ENCODE assay signal across 10 cellular contexts in the genomic region with DNA sequence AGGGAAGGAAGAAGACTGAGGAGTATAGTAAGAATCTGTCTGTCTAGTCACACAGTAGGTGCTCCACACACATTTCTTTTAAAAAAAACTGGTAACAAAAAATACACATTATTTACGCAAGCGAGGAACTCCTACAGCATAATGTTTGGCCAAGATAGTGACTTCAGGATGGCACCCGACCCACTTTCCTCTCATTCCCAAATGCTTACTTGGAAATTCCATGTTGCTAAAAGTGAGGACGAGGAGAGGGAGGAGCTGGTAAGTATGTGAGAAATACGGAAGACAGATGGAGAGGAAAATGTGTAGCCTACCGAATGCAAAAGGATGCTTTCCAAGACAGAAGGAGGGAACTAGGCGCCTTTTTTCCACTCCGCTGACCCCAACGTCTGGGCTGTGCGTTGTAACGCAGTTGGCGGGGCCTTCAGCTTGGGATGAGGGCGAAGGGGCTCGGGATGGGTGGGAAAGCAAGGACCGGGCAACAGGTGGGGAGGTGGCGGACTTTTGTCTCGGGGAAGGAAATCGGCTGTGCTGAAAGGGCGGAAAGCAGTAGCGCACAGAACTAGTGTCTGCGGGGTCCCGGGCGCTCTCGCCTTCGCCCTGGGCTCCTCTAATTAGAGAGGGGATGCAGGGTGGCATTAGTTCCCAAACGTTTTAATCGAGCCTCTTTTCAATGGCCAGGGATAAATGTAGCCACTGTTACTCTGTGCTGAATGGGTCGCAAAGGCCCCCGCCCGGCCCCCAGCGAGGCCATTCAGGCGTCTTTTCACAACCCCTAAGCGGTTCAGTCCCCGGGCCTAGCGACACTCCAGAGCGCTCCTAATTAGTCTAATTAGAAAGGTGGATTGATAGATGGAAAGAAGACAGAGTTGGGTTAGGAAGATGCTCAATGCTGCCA. TPM values are rescaled to one million over a fixed set of nuclear protein-coding genes. Genes with fewer than 3 reads are reported as not detected.
DNase-seq lines count a peak whose midpoint lies in the region; ATAC-seq and TF ChIP-seq lines count a peak whose summit lies in the region.
"Had no signal": no experiment of that assay in that cellular context is flagged by ENCODE, and none has a peak within 500 bp of the region (broad histone marks: within the 10 kb centered on the region; RNA-seq: fewer than 3 reads in every experiment).

No MANE protein-coding gene starts in this region.

- peak overlapping the region; percentile 23 for H3K4me2 ChIP-seq in H9 (ENCODE audit: insufficient read depth, insufficient read length, low read length)

- H4K20me1 ChIP-seq in H9 (ENCODE audit: control insufficient read depth, insufficient read depth, insufficient read length) = no peaks in the 10 kb centered on the region

- no peaks in the 10 kb centered on the region for H3K79me2 ChIP-seq in H9 (ENCODE audit: insufficient read depth, low read length)

- no CpG with 5 or more reads among the region's 36 CpGs for WGBS in H9 (ENCODE audit: extremely low coverage, insufficient read length, low lambda C conversion rate)

- ATAC-seq in naive thymus-derived CD4-positive, alpha-beta T cell = no peak

- no peak overlapping the region for H2BK20ac ChIP-seq in H9 (ENCODE audit: low read depth, low read length, poor library complexity, severe bottlenecking)

- H3K4me1 ChIP-seq in H9 (ENCODE audit: insufficient read depth, low read length) = no peaks in the 10 kb centered on the region
- H3K4me1 ChIP-seq in naive thymus-derived CD4-positive, alpha-beta T cell (ENCODE audit: control insufficient read depth in 2 of 2, insufficient read depth in 2 of 2, low read length in 2 of 2) = peaks cover 0 to 3% of the 10 kb centered on the region in 2 donors

- CTCF ChIA-PET in AG04450 (lab: Charles Lee) = interaction anchor here (0.6 to 1.2 kb wide), 2 partner anchors 10 to 11 kb away, joined by 3 read pairs; no protein-coding TSS in a partner anchor
- CTCF ChIA-PET in naive thymus-derived CD4-positive, alpha-beta T cell (lab: Charles Lee) = no interaction called here

- DNase-seq in AG04450 (ENCODE audit: low read depth, low spot score) = no peak
- peak; percentile 57 for DNase-seq in H9
- no peak for DNase-seq in choroid plexus epithelial cell (ENCODE audit: low read depth)
- DNase-seq in naive thymus-derived CD4-positive, alpha-beta T cell = no peak
- DNase-seq in posterior vena cava (ENCODE audit: low spot score) = no peak
- no peak for DNase-seq in kidney tubule cell (ENCODE audit: low spot score)
- DNase-seq in amygdala (lab: John Stamatoyannopoulos, UW) = no peak
- DNase-seq in GM19238 (ENCODE audit: insufficient read length, low spot score) = no peak
- DNase-seq: CD4-positive, CD25-positive, alpha-beta regulatory T cell; stimulated activated CD4-positive, alpha-beta T cell treated with anti-CD3 and anti-CD28 coated beads, Interleukin-1b, Interleukin-23, amount 100 ng/mL, for 48 hours had no signal

- TF ChIP-seq CTCF in AG04450 (IDR thresholded peaks at IDR 0.05; ENCODE audit: low read depth, low read length) (no peak), H9 (conservative IDR thresholded peaks at IDR 0.05) (no peak), choroid plexus epithelial cell (conservative IDR thresholded peaks at IDR 0.05; ENCODE audit: low read depth, low read length) (no peak)

- H3K79me1 ChIP-seq in H9 (ENCODE audit: insufficient read depth, low read depth, low read length, poor library complexity, severe bottlenecking) = no peaks in the 10 kb centered on the region

- H4K5ac ChIP-seq in H9 (ENCODE audit: insufficient read length, low read depth, low read length) = no peak overlapping the region

- H3K27me3 ChIP-seq in AG04450 (ENCODE audit: control insufficient read depth, insufficient read depth, low read length) = no peaks in the 10 kb centered on the region
- peaks cover 60% of the 10 kb centered on the region for H3K27me3 ChIP-seq in H9 (ENCODE audit: insufficient read depth, low read length)
- peaks cover 30 to 39% of the 10 kb centered on the region in 2 donors for H3K27me3 ChIP-seq in naive thymus-derived CD4-positive, alpha-beta T cell (ENCODE audit: control insufficient read depth in 2 of 2, insufficient read depth in 2 of 2, low read length in 2 of 2)

- peak overlapping the region; percentile 52 for H3K27ac ChIP-seq in AG04450 (ENCODE audit: low read depth, low read length)
- H3K27ac ChIP-seq in H9 (ENCODE audit: insufficient read length, low read depth, low read length) = no peak overlapping the region
- H3K27ac ChIP-seq in naive thymus-derived CD4-positive, alpha-beta T cell (ENCODE audit: low read depth, low read length) = no peak overlapping the region

- peaks cover 98% of the 10 kb centered on the region for H3K27me3 Mint-ChIP-seq in H9 (ENCODE audit: low read depth)
- H3K27me3 Mint-ChIP-seq in naive thymus-derived CD4-positive, alpha-beta T cell = peaks cover 74 to 84% (median 80%) of the 10 kb centered on the region in 5 donors

- H3K4me1 Mint-ChIP-seq in H9 = peaks cover 18 to 23% of the 10 kb centered on the region in 2 experiments
- H3K4me1 Mint-ChIP-seq in naive thymus-derived CD4-positive, alpha-beta T cell = peaks cover 0 to 20% (median 6%) of the 10 kb centered on the region in 7 donors

- H3K36me3 Mint-ChIP-seq in H9 (ENCODE audit: insufficient read depth in 1 of 3, low read depth in 3 of 3) = no peaks in the 10 kb centered on the region; a peak in 1 of 7 replicates
- peaks cover 0 to 5% (median 0%) of the 10 kb centered on the region in 5 donors for H3K36me3 Mint-ChIP-seq in naive thymus-derived CD4-positive, alpha-beta T cell
- H3K36me3 Mint-ChIP-seq: CD4-positive, CD25-positive, alpha-beta regulatory T cell had no signal

- H4K91ac ChIP-seq in H9 (ENCODE audit: insufficient read length, low read depth, low read length) = no peak overlapping the region

- peaks cover 8% of the 10 kb centered on the region for H3K23me2 ChIP-seq in H9 (ENCODE audit: insufficient read length, low read depth, low read length, poor library complexity, severe bottlenecking)

- no peak overlapping the region for H2BK12ac ChIP-seq in H9 (ENCODE audit: insufficient read length, low read depth, low read length)

- no peak overlapping the region for H3K9ac ChIP-seq in H9 (ENCODE audit: extremely low read depth, insufficient read length, low read length)

- H3T11ph ChIP-seq in H9 (ENCODE audit: low read length) = no peak overlapping the region

- no peak overlapping the region for H2BK5ac ChIP-seq in H9 (ENCODE audit: insufficient read length, low read length)

- POLR2A ChIA-PET in AG04450 (lab: Yijun Ruan, JAX) = interaction anchor here (0.6 kb wide), 2 partner anchors 8 to 15 kb away, joined by 4 to 10 read pairs; no protein-coding TSS in a partner anchor
- POLR2A ChIA-PET in naive thymus-derived CD4-positive, alpha-beta T cell (lab: Charles Lee) = no interaction called here

- H3K4me3 ChIP-seq in AG04450 (ENCODE audit: low read depth, low read length) = peak overlapping the region; percentile 41
- H3K4me3 ChIP-seq in choroid plexus epithelial cell (ENCODE audit: low read depth, low read length) = peak overlapping the region; percentile 51
- no peak overlapping the region for H3K4me3 ChIP-seq in naive thymus-derived CD4-positive, alpha-beta T cell (ENCODE audit: low read length)

- no peak overlapping the region for H2BK120ac ChIP-seq in H9 (ENCODE audit: low read depth, low read length, poor library complexity, severe bottlenecking)

- H3K14ac ChIP-seq in H9 (ENCODE audit: insufficient read depth, low read length) = no peak overlapping the region

- no peak overlapping the region for H3K27ac Mint-ChIP-seq in H9
- H3K27ac Mint-ChIP-seq in naive thymus-derived CD4-positive, alpha-beta T cell = peak overlapping the region in 1 of 9 donors; percentile 68

- H3K4me3 Mint-ChIP-seq in H9 = peak overlapping the region; percentile 36 to 69
- H3K4me3 Mint-ChIP-seq in naive thymus-derived CD4-positive, alpha-beta T cell = peak overlapping the region in 8 of 10 donors; percentile 11 to 77 (median 46)

- no peak overlapping the region; the same call in 1 of the 2 replicates for H2BK15ac ChIP-seq in H9 (ENCODE audit: low read depth, low read length)

- intact Hi-C loops in naive thymus-derived CD4-positive, alpha-beta T cell (cut with micrococcal nuclease) = loop anchor here in 1 of 2 donors (2.0 kb wide), 1 partner anchor 15 kb away; no protein-coding TSS in a partner anchor
- intact Hi-C loops in posterior vena cava (cut with DNase I) = no loop called here

- H3K23ac ChIP-seq in H9 (ENCODE audit: insufficient read length, low read depth, low read length) = no peak overlapping the region

- no peak overlapping the region for H4K8ac ChIP-seq in H9 (replicated peaks; ENCODE audit: insufficient read length, low read depth, low read length)

- no peak overlapping the region for H2AFZ ChIP-seq in H9 (ENCODE audit: low read length)

- no peak overlapping the region for H3K18ac ChIP-seq in H9 (ENCODE audit: insufficient read length, low read depth, low read length)

- H3K4ac ChIP-seq in H9 (ENCODE audit: low read depth, low read length) = no peak overlapping the region

- no peak overlapping the region for H3K56ac ChIP-seq in H9 (ENCODE audit: insufficient read length, low read depth, low read length)

- peaks cover 11 to 19% of the 10 kb centered on the region in 2 experiments; a peak in 4 of 5 replicates for H3K9me3 Mint-ChIP-seq in H9
- H3K9me3 Mint-ChIP-seq in naive thymus-derived CD4-positive, alpha-beta T cell = peaks cover 0 to 15% (median 5%) of the 10 kb centered on the region in 11 donors

- H3K9me3 ChIP-seq in AG04450 (ENCODE audit: control insufficient read depth, insufficient read depth, low read length) (peaks cover 6% of the 10 kb centered on the region; the same call in 1 of the 2 replicates), H9 (ENCODE audit: control insufficient read depth, low read depth, low read length) (no peaks in the 10 kb centered on the region)
- no peaks in the 10 kb centered on the region for H3K9me3 ChIP-seq in naive thymus-derived CD4-positive, alpha-beta T cell (ENCODE audit: control insufficient read depth in 2 of 3, low read length in 3 of 3)

- no peak overlapping the region for H2AK5ac ChIP-seq in H9 (ENCODE audit: insufficient read length, low read length)

- H3K36me3 ChIP-seq in naive thymus-derived CD4-positive, alpha-beta T cell (ENCODE audit: control insufficient read depth in 2 of 3, insufficient read depth in 3 of 3, low read length in 3 of 3) = no peaks in the 10 kb centered on the region

RNA-seq across cellular contexts. Expression of gene FOXD1, which starts 12.7 kb away (rescaled TPM):
- polyA plus RNA-seq in AG04450 (2011; rRNA removed) = 7.5 and 8.4 TPM in 2 replicates
- 3.7 and 3.9 TPM in 2 replicates for polyA minus RNA-seq in AG04450 (2011; rRNA and poly(A)+ RNA removed)
- 0.20 and 0.31 TPM in 2 replicates for total RNA-seq in H9 (2021)
- total RNA-seq in naive thymus-derived CD4-positive, alpha-beta T cell = under 1 TPM in 2 of 5 experiments, not detected in 3; 0.16 to 0.32 TPM
- not detected for polyA plus RNA-seq in naive thymus-derived CD4-positive, alpha-beta T cell
- 10 to 100 TPM; 10.2 to 15.8 TPM for total RNA-seq in posterior vena cava
- total RNA-seq: CD4-positive, CD25-positive, alpha-beta regulatory T cell had no signal
